ENCODE assay signal across 11 cellular contexts in the genomic region with DNA sequence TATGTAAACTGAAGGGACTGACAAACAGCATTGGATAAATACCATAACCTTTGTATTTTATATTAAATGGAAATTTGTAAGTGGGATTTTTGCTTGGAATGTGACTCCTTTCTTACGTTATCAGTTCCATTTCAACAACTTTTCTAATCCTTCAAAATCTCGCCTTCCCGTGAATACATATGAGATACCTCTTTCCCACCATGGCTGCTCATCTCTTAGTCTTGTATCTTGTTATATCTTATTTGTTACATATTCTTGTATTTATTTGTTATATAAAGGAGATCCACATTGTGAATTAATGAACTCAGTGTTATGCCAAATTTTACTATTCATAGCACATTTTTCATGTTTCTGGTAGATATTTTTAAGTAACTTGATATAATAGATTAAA.
"Had no signal": no experiment of that assay in that cellular context is flagged by ENCODE, and none has a peak within 500 bp of the region (broad histone marks: within the 10 kb centered on the region; RNA-seq: fewer than 3 reads in every experiment).

No MANE protein-coding gene starts in this region.

- H3K36me3 ChIP-seq: HAP-1 had no signal

- DNase-seq: GM23248, GOT3, H7, H9, HCEC 1CT, HFFc6 had no signal

- FAIRE-seq: H1, H54 had no signal

- H3K9me3 Mint-ChIP-seq: GM23338 had no signal

- H3K27ac Mint-ChIP-seq: GM23338, H9, HFFc6 had no signal

- H3K4me1 ChIP-seq: HAP-1 had no signal

- H2AFZ ChIP-seq: GM23248, GM23338 had no signal

- H3K9ac ChIP-seq: GM23248 had no signal

- H3K27ac ChIP-seq: GM23248 had no signal

- H3K4me2 ChIP-seq: GM23338 had no signal

- ATAC-seq: GM23338, HCT116 had no signal

- H3K9me3 ChIP-seq: HAP-1 had no signal

- H3K4me3 Mint-ChIP-seq: GM23338, H9, HFFc6 had no signal

- H3K4me3 ChIP-seq: GM23248, GM23338, HAP-1 had no signal
